8 cellular contexts compared by ENCODE assay signal in the genomic region with DNA sequence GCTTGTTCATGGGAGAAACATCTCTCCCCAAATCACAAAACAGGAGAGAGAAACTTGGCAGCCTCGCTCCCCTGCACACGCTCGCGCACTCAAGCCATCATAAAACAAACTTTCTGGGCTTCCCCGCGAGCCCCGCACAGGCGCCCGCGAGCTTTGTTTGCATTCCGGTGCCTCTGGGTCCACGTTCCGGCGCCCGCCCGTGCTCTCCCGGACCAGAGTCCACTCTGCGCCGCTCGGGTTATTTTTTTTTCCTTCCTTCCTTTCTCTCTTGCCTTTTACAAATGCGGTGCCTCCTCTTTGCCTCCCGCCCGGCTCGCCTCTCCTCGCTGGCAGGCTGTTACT. TPM values are rescaled to one million over a fixed set of nuclear protein-coding genes. Genes with fewer than 3 reads are reported as not detected.
DNase-seq lines count a peak whose midpoint lies in the region; ATAC-seq, FAIRE-seq and TF ChIP-seq lines count a peak whose summit lies in the region.

No MANE protein-coding gene starts in this region.

- POLR2A ChIA-PET in activated CD4-positive, alpha-beta memory T cell treated with anti-CD3 and anti-CD28 coated beads, Interleukin-2, amount 10 ng/mL, durations not matched to agents 7 days and 5 days (lab: Charles Lee), result no interaction called here

- H4K20me1 ChIP-seq in smooth muscle cell (ENCODE audit: low read depth), result peaks cover 35% of the 10 kb centered on the region

- no peak for TF ChIP-seq CTCF in right atrium auricular region (IDR thresholded peaks at IDR 0.05)
- no peak for TF ChIP-seq CTCF in smooth muscle cell (IDR thresholded peaks at IDR 0.05; ENCODE audit: borderline replicate concordance, insufficient read depth, poor library complexity, severe bottlenecking)

- H3K4me2 ChIP-seq in smooth muscle cell, result peak overlapping the region; percentile 92

- H3K4me3 Mint-ChIP-seq in activated CD4-positive, alpha-beta memory T cell treated with anti-CD3 and anti-CD28 coated beads, Interleukin-2, amount 10 ng/mL, durations not matched to agents 7 days and 5 days, result peak overlapping the region; percentile 79

- H3K4me1 ChIP-seq in right atrium auricular region, result peaks cover 0 to 32% of the 10 kb centered on the region in 2 donors
- peaks cover 24% of the 10 kb centered on the region for H3K4me1 ChIP-seq in smooth muscle cell (ENCODE audit: low read depth)

- peaks cover 39% of the 10 kb centered on the region for H3K79me2 ChIP-seq in smooth muscle cell (ENCODE audit: low read depth)

- peak overlapping the region; percentile 86 for H3K9ac ChIP-seq in smooth muscle cell (ENCODE audit: low read depth)

- peaks cover 12% of the 10 kb centered on the region for H3F3A ChIP-seq in smooth muscle cell (ENCODE audit: low read depth)

- H2AFZ ChIP-seq in smooth muscle cell (ENCODE audit: low read depth), result peak overlapping the region; percentile 75

- H3K4me1 Mint-ChIP-seq in activated CD4-positive, alpha-beta memory T cell treated with anti-CD3 and anti-CD28 coated beads, Interleukin-2, amount 10 ng/mL, durations not matched to agents 7 days and 5 days, result peaks cover 19% of the 10 kb centered on the region

- under 1% methylated on average over 25 of the region's 25 CpGs for WGBS in smooth muscle cell (ENCODE audit: low lambda C conversion rate)

- peaks cover 60% of the 10 kb centered on the region for H3K27me3 Mint-ChIP-seq in activated CD4-positive, alpha-beta memory T cell treated with anti-CD3 and anti-CD28 coated beads, Interleukin-2, amount 10 ng/mL, durations not matched to agents 7 days and 5 days

- H3K36me3 Mint-ChIP-seq in activated CD4-positive, alpha-beta memory T cell treated with anti-CD3 and anti-CD28 coated beads, Interleukin-2, amount 10 ng/mL, durations not matched to agents 7 days and 5 days (ENCODE audit: low read depth), result no peaks in the 10 kb centered on the region

- no peak for DNase-seq in activated CD4-positive, alpha-beta memory T cell treated with anti-CD3 and anti-CD28 coated beads, Interleukin-2, amount 10 ng/mL, durations not matched to agents 7 days and 5 days
- no peak for DNase-seq in right atrium auricular region (ENCODE audit: low spot score)
- no peak for DNase-seq in smooth muscle cell (lab: John Stamatoyannopoulos, UW; ENCODE audit: unreplicated experiment)
- DNase-seq in HTR-8/SVneo (ENCODE audit: insufficient read length, low spot score), result no peak
- DNase-seq in effector CD4-positive, alpha-beta T cell, result no peak
- no peak for DNase-seq in islet precursor cell

- no peak overlapping the region for H3K27ac Mint-ChIP-seq in activated CD4-positive, alpha-beta memory T cell treated with anti-CD3 and anti-CD28 coated beads, Interleukin-2, amount 10 ng/mL, durations not matched to agents 7 days and 5 days

- H3K9me3 ChIP-seq in right atrium auricular region (no peaks in the 10 kb centered on the region), smooth muscle cell (replicated peaks; ENCODE audit: low read depth) (no peaks in the 10 kb centered on the region)

- H3K4me3 ChIP-seq in right atrium auricular region (peak overlapping the region; percentile 67 to 77), smooth muscle cell (peak overlapping the region; percentile 91)

- H3K36me3 ChIP-seq in right atrium auricular region (no peaks in the 10 kb centered on the region), smooth muscle cell (ENCODE audit: low read depth) (no peaks in the 10 kb centered on the region)

- H3K27me3 ChIP-seq in right atrium auricular region (no peaks in the 10 kb centered on the region), smooth muscle cell (ENCODE audit: low read depth) (no peaks in the 10 kb centered on the region)

- H3K9me3 Mint-ChIP-seq in activated CD4-positive, alpha-beta memory T cell treated with anti-CD3 and anti-CD28 coated beads, Interleukin-2, amount 10 ng/mL, durations not matched to agents 7 days and 5 days, result no peaks in the 10 kb centered on the region

- peak; percentile 35 for ATAC-seq in GM18867 (IDR thresholded peaks at IDR 0.05; ENCODE audit: unreplicated experiment)
- peak; percentile 37 for ATAC-seq in HG02970 (IDR thresholded peaks at IDR 0.05; ENCODE audit: low FRiP score, unreplicated experiment)

- no peak for FAIRE-seq in HTR-8/SVneo (lab: Jason Lieb, UNC)

- CTCF ChIA-PET in activated CD4-positive, alpha-beta memory T cell treated with anti-CD3 and anti-CD28 coated beads, Interleukin-2, amount 10 ng/mL, durations not matched to agents 7 days and 5 days (lab: Charles Lee), result no interaction called here

- H3K27ac ChIP-seq in right atrium auricular region (peak overlapping the region; percentile 89 to 97), smooth muscle cell (ENCODE audit: low read depth) (peak overlapping the region; percentile 92)

RNA-seq across cellular contexts. Expression of a gene that starts 0.4 kb away (rescaled TPM):
- total RNA-seq in activated CD4-positive, alpha-beta memory T cell treated with anti-CD3 and anti-CD28 coated beads, Interleukin-2, amount 10 ng/mL, durations not matched to agents 7 days and 5 days, result under 1 TPM; 0.18 to 0.25 TPM
- total RNA-seq in right atrium auricular region (10 to 100 TPM; 28.5 to 34.8 TPM), smooth muscle cell (18.3 and 23.3 TPM in 2 replicates)
- polyA plus RNA-seq in smooth muscle cell, result 9.9 and 11.4 TPM in 2 replicates

Comparison
In these comparisons a context has a peak if more than half of its experiments do, and no peak if none do; other contexts are left out.
1. RNA of a gene that starts 0.4 kb away (total RNA-seq): 28.5 to 34.8 TPM in right atrium auricular region and 18.3 to 23.3 TPM in smooth muscle cell; 0.18 to 0.25 TPM in activated CD4-positive, alpha-beta memory T cell treated with anti-CD3 and anti-CD28 coated beads, Interleukin-2, amount 10 ng/mL, durations not matched to agents 7 days and 5 days; every median in the first group is over 10 times any median in the second.